Comparison of ENCODE assay signal across 8 cellular contexts in the genomic region with DNA sequence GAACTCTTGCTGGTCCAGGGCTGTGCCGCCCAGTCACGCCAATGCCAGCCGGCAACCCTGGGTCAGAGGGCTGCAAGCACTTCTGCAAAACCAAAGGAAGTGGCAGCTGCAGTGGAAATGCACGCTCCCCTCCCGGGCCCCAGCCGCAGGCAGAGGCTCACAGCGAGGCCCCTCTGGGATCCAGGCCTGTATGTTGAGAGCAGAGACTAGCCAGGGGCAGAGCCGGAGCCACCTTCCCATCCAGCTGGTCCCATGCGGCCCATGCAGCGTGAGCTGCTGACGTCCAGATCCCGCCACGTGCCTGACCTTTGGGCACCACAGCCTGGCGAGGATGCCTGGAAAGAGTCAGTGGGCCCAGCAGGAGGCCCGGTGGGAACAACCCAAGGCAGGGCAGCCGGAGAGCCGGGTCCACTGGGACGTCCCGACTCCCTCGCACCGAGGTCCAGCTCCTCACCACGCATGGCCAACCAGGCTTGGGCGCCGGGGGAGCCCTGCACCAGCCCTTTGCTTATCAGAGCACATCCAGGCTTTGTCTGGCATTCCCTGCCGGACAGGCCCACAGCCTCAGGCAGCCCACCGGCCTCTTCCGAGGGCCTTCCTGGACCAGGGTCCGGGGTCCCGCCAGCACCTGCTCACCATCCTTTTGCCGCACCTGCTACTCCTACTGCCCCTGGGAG. TPM values are rescaled to one million over a fixed set of nuclear protein-coding genes. Genes with fewer than 3 reads are reported as not detected.
DNase-seq lines count a peak whose midpoint lies in the region; ATAC-seq and TF ChIP-seq lines count a peak whose summit lies in the region.

No MANE protein-coding gene starts in this region.

- H4K20me1 ChIP-seq in Karpas-422 (ENCODE audit: insufficient read depth, low read depth, low read length), result no peaks in the 10 kb centered on the region
- H4K20me1 ChIP-seq in MM.1S (ENCODE audit: insufficient read depth, low read length), result no peaks in the 10 kb centered on the region

- DNase-seq in Karpas-422, result peak; percentile 54
- DNase-seq in activated T-helper 1 cell treated with anti-CD3 and anti-CD28 coated beads, Interleukin-12 subunit alpha, Interleukin-12 subunit beta, Interleukin-2, Interleukin-4 antibody, amounts not matched to agents 30 ng/mL and 10 ng/mL and 1 ng/mL, durations not matched to agents 14 hours and 24 hours and 36 hours (ENCODE audit: low spot score), result no peak
- peak; percentile 46 to 60 (median 54) for DNase-seq in immature natural killer cell
- DNase-seq in NCI-H146 treated with DMSO at 0.1 percent for 48 hours (lab: John Stamatoyannopoulos, UW; ENCODE audit: unreplicated experiment), result no peak
- no peak for DNase-seq in MM.1S

- peaks cover 8% of the 10 kb centered on the region for H3K36me3 Mint-ChIP-seq in activated T-helper 1 cell treated with anti-CD3 and anti-CD28 coated beads, Interleukin-12 subunit alpha, Interleukin-12 subunit beta, Interleukin-2, Interleukin-4 antibody, amounts not matched to agents 30 ng/mL and 10 ng/mL and 1 ng/mL, durations not matched to agents 14 hours and 24 hours and 36 hours (ENCODE audit: low read depth)
- H3K36me3 Mint-ChIP-seq in immature natural killer cell, result peaks cover 5 to 8% (median 5%) of the 10 kb centered on the region in 3 donors

- H3K9me2 ChIP-seq in Karpas-422 (replicated peaks; ENCODE audit: insufficient read depth, low read length), result no peaks in the 10 kb centered on the region
- H3K9me2 ChIP-seq in MM.1S (replicated peaks; ENCODE audit: insufficient read depth, low read length), result no peaks in the 10 kb centered on the region

- H3K4me3 ChIP-seq in Karpas-422 (ENCODE audit: low read length) (no peak overlapping the region), subcutaneous abdominal adipose tissue (ENCODE audit: low read depth in 1 of 5, low read length in 5 of 5) (peak overlapping the region in 3 of 5 donors; percentile 27 to 47 (median 42)), MM.1S (ENCODE audit: low read length) (no peak overlapping the region)

- H3K9ac ChIP-seq in Karpas-422 (ENCODE audit: low read length), result no peak overlapping the region
- H3K9ac ChIP-seq in subcutaneous abdominal adipose tissue (ENCODE audit: low read length in 5 of 5), result peak overlapping the region in 4 of 5 donors; percentile 27 to 66 (median 40)
- H3K9ac ChIP-seq in MM.1S (ENCODE audit: low read length), result no peak overlapping the region

- H3K79me2 ChIP-seq in Karpas-422 (ENCODE audit: low read length) (no peaks in the 10 kb centered on the region), MM.1S (ENCODE audit: low read length) (peaks cover 29% of the 10 kb centered on the region)

- ATAC-seq in GM18519 (IDR thresholded peaks at IDR 0.05; ENCODE audit: low FRiP score, unreplicated experiment) (no peak), HG02588 (IDR thresholded peaks at IDR 0.05; ENCODE audit: unreplicated experiment) (no peak)

- H3K36me3 ChIP-seq in Karpas-422 (ENCODE audit: insufficient read depth, low read length) (no peaks in the 10 kb centered on the region), subcutaneous abdominal adipose tissue (ENCODE audit: control insufficient read depth in 5 of 5, insufficient read depth in 5 of 5, low read length in 5 of 5) (no peaks in the 10 kb centered on the region), MM.1S (replicated peaks; ENCODE audit: insufficient read depth, low read length) (no peaks in the 10 kb centered on the region)

- no peaks in the 10 kb centered on the region for H3K9me3 ChIP-seq in Karpas-422 (ENCODE audit: low read length)
- H3K9me3 ChIP-seq in subcutaneous abdominal adipose tissue (ENCODE audit: control insufficient read depth in 5 of 5, low read length in 5 of 5), result no peaks in the 10 kb centered on the region
- no peaks in the 10 kb centered on the region for H3K9me3 ChIP-seq in MM.1S (replicated peaks; ENCODE audit: insufficient read depth, low read length)

- H3K9me3 Mint-ChIP-seq in activated T-helper 1 cell treated with anti-CD3 and anti-CD28 coated beads, Interleukin-12 subunit alpha, Interleukin-12 subunit beta, Interleukin-2, Interleukin-4 antibody, amounts not matched to agents 30 ng/mL and 10 ng/mL and 1 ng/mL, durations not matched to agents 14 hours and 24 hours and 36 hours, result no peaks in the 10 kb centered on the region
- no peaks in the 10 kb centered on the region for H3K9me3 Mint-ChIP-seq in immature natural killer cell

- intact Hi-C loops in activated T-helper 1 cell treated with anti-CD3 and anti-CD28 coated beads, Interleukin-12 subunit alpha, Interleukin-12 subunit beta, Interleukin-2, Interleukin-4 antibody, amounts not matched to agents 30 ng/mL and 10 ng/mL and 1 ng/mL, durations not matched to agents 14 hours and 24 hours and 36 hours (cut with micrococcal nuclease), result no loop called here

- H3K4me2 ChIP-seq in Karpas-422 (ENCODE audit: low read depth, low read length, poor library complexity, severe bottlenecking), result no peak overlapping the region
- no peak overlapping the region for H3K4me2 ChIP-seq in MM.1S (ENCODE audit: low read depth, low read length)

- peak overlapping the region; percentile 80 for H3K4me3 Mint-ChIP-seq in activated T-helper 1 cell treated with anti-CD3 and anti-CD28 coated beads, Interleukin-12 subunit alpha, Interleukin-12 subunit beta, Interleukin-2, Interleukin-4 antibody, amounts not matched to agents 30 ng/mL and 10 ng/mL and 1 ng/mL, durations not matched to agents 14 hours and 24 hours and 36 hours
- H3K4me3 Mint-ChIP-seq in immature natural killer cell, result peak overlapping the region; percentile 91 to 94 (median 94)

- H3K27me3 Mint-ChIP-seq in activated T-helper 1 cell treated with anti-CD3 and anti-CD28 coated beads, Interleukin-12 subunit alpha, Interleukin-12 subunit beta, Interleukin-2, Interleukin-4 antibody, amounts not matched to agents 30 ng/mL and 10 ng/mL and 1 ng/mL, durations not matched to agents 14 hours and 24 hours and 36 hours (ENCODE audit: insufficient read depth), result no peaks in the 10 kb centered on the region
- peaks cover 4 to 27% (median 15%) of the 10 kb centered on the region in 3 donors for H3K27me3 Mint-ChIP-seq in immature natural killer cell (ENCODE audit: low read depth in 3 of 3)

- peaks cover 6% of the 10 kb centered on the region for H3K4me1 ChIP-seq in Karpas-422 (ENCODE audit: low read length)
- peaks cover 3 to 60% (median 55%) of the 10 kb centered on the region in 5 donors for H3K4me1 ChIP-seq in subcutaneous abdominal adipose tissue (ENCODE audit: control insufficient read depth in 5 of 5, insufficient read depth in 5 of 5, low read length in 5 of 5)
- peaks cover 6% of the 10 kb centered on the region; the same call in 1 of the 2 replicates for H3K4me1 ChIP-seq in MM.1S (ENCODE audit: low read length)

- H3F3A ChIP-seq in MM.1S (ENCODE audit: insufficient read depth, low read length), result no peaks in the 10 kb centered on the region

- H3K27me3 ChIP-seq in Karpas-422 (ENCODE audit: low read length) (no peaks in the 10 kb centered on the region), subcutaneous abdominal adipose tissue (ENCODE audit: control insufficient read depth in 5 of 5, insufficient read depth in 4 of 5, low read length in 5 of 5) (peaks cover 0 to 7% (median 1%) of the 10 kb centered on the region in 5 donors), MM.1S (replicated peaks; ENCODE audit: insufficient read depth, low read length) (no peaks in the 10 kb centered on the region)

- peak overlapping the region; percentile 100 for H3K27ac Mint-ChIP-seq in activated T-helper 1 cell treated with anti-CD3 and anti-CD28 coated beads, Interleukin-12 subunit alpha, Interleukin-12 subunit beta, Interleukin-2, Interleukin-4 antibody, amounts not matched to agents 30 ng/mL and 10 ng/mL and 1 ng/mL, durations not matched to agents 14 hours and 24 hours and 36 hours
- H3K27ac Mint-ChIP-seq in immature natural killer cell, result peak overlapping the region; percentile 98 to 100 (median 99)

- H3K4me1 Mint-ChIP-seq in activated T-helper 1 cell treated with anti-CD3 and anti-CD28 coated beads, Interleukin-12 subunit alpha, Interleukin-12 subunit beta, Interleukin-2, Interleukin-4 antibody, amounts not matched to agents 30 ng/mL and 10 ng/mL and 1 ng/mL, durations not matched to agents 14 hours and 24 hours and 36 hours (ENCODE audit: low read depth), result peaks cover 53% of the 10 kb centered on the region
- peaks cover 69% of the 10 kb centered on the region in 2 donors for H3K4me1 Mint-ChIP-seq in immature natural killer cell

- TF ChIP-seq CTCF in MM.1S (IDR thresholded peaks at IDR 0.05; ENCODE audit: low read length), result no peak

- H3K27ac ChIP-seq in Karpas-422 (ENCODE audit: low read length) (no peak overlapping the region), subcutaneous abdominal adipose tissue (ENCODE audit: low read depth, low read length) (peak overlapping the region; percentile 62), MM.1S (ENCODE audit: low read length) (no peak overlapping the region)

- H2AFZ ChIP-seq in Karpas-422 (ENCODE audit: low read length) (no peak overlapping the region), MM.1S (ENCODE audit: low read length) (no peak overlapping the region)

RNA-seq across cellular contexts. Expression of a gene that starts 4.3 kb away (rescaled TPM):
- not detected in 2 replicates for total RNA-seq in Karpas-422 (2014; rRNA removed; shearing (Covaris generic); ENCODE audit: low replicate concordance)
- 24.6 and 24.9 TPM in 2 replicates for total RNA-seq in activated T-helper 1 cell treated with anti-CD3 and anti-CD28 coated beads, Interleukin-12 subunit alpha, Interleukin-12 subunit beta, Interleukin-2, Interleukin-4 antibody, amounts not matched to agents 30 ng/mL and 10 ng/mL and 1 ng/mL, durations not matched to agents 14 hours and 24 hours and 36 hours
- polyA plus RNA-seq in immature natural killer cell, result 10 to 100 TPM in 1 of 3 donors, 1 to 10 TPM in 2; 5.8 to 25.6 (median 8.4) TPM

RNA-seq across cellular contexts. Expression of a gene that starts 40.0 kb away (rescaled TPM):
- total RNA-seq in Karpas-422 (2014; rRNA removed; shearing (Covaris generic); ENCODE audit: low replicate concordance), result 25.2 and 33.5 TPM in 2 replicates
- total RNA-seq in activated T-helper 1 cell treated with anti-CD3 and anti-CD28 coated beads, Interleukin-12 subunit alpha, Interleukin-12 subunit beta, Interleukin-2, Interleukin-4 antibody, amounts not matched to agents 30 ng/mL and 10 ng/mL and 1 ng/mL, durations not matched to agents 14 hours and 24 hours and 36 hours, result 62.5 and 63.7 TPM in 2 replicates
- 10 to 100 TPM; 14.5 to 18.3 (median 14.6) TPM for polyA plus RNA-seq in immature natural killer cell

Comparison
In these comparisons a context has a peak if more than half of its experiments do, and no peak if none do; other contexts are left out.
1. DNase-seq: peak in Karpas-422 (single experiment) and immature natural killer cell (3 of 3); none in activated T-helper 1 cell treated with anti-CD3 and anti-CD28 coated beads, Interleukin-12 subunit alpha, Interleukin-12 subunit beta, Interleukin-2, Interleukin-4 antibody, amounts not matched to agents 30 ng/mL and 10 ng/mL and 1 ng/mL, durations not matched to agents 14 hours and 24 hours and 36 hours (single experiment), NCI-H146 treated with DMSO at 0.1 percent for 48 hours (single experiment) and MM.1S (single experiment).
2. H3K4me3 ChIP-seq: peak in subcutaneous abdominal adipose tissue (3 of 5); none in Karpas-422 (single experiment) and MM.1S (single experiment).
3. H3K9ac ChIP-seq: peak in subcutaneous abdominal adipose tissue (4 of 5); none in Karpas-422 (single experiment) and MM.1S (single experiment).
4. RNA of a gene that starts 4.3 kb away (total RNA-seq): 24.6 to 24.9 TPM in activated T-helper 1 cell treated with anti-CD3 and anti-CD28 coated beads, Interleukin-12 subunit alpha, Interleukin-12 subunit beta, Interleukin-2, Interleukin-4 antibody, amounts not matched to agents 30 ng/mL and 10 ng/mL and 1 ng/mL, durations not matched to agents 14 hours and 24 hours and 36 hours; not detected in Karpas-422; every median in the first group is over 10 times any median in the second.